13 cellular contexts compared by ENCODE assay signal in genomic region chr1:113875714-113876113, GRCh38. TPM values are rescaled to one million over a fixed set of nuclear protein-coding genes. Genes with fewer than 3 reads are reported as not detected.
A peak's percentile ranks its signal among the peaks of the same experiment; 100 is the strongest.
DNase-seq lines count a peak whose midpoint lies in the region; ATAC-seq and TF ChIP-seq lines count a peak whose summit lies in the region.
"Had no signal": no experiment of that assay in that cellular context is flagged by ENCODE, and none has a peak within 500 bp of the region (broad histone marks: within the 10 kb centered on the region; RNA-seq: fewer than 3 reads in every experiment).

No MANE protein-coding gene starts in this region.

- no peaks in the 10 kb centered on the region for H3K27me3 Mint-ChIP-seq in natural killer cell (ENCODE audit: low read depth in 2 of 2)

- H3K36me3 Mint-ChIP-seq in natural killer cell, result no peaks in the 10 kb centered on the region

- peak; percentile 21 for ATAC-seq in GM18520 (IDR thresholded peaks at IDR 0.05; ENCODE audit: unreplicated experiment)
- ATAC-seq in GM21423 (IDR thresholded peaks at IDR 0.05; ENCODE audit: unreplicated experiment), result peak; percentile 43
- ATAC-seq in HG03571 (IDR thresholded peaks at IDR 0.05; ENCODE audit: unreplicated experiment), result peak; percentile 45
- ATAC-seq in natural killer cell, result peak in 2 of 3 donors; percentile 9 to 22
- ATAC-seq: gastroesophageal sphincter had no signal

- no peak for TF ChIP-seq CTCF in natural killer cell (IDR thresholded peaks at IDR 0.05)

- DNase-seq in natural killer cell (no peak), head of caudate nucleus (no peak)
- DNase-seq in activated effector memory CD4-positive, alpha-beta T cell treated with Interleukin-2 at 50 U/mL for 16 hours, result no peak
- DNase-seq in stimulated activated naive CD4-positive, alpha-beta T cell treated with Interleukin-2 at 50 U/mL for 16 hours (lab: John Stamatoyannopoulos, UW), result no peak
- DNase-seq: activated CD4-positive, alpha-beta T cell treated with anti-CD3 and anti-CD28 coated beads, Interleukin-2, amount 50 U/mL, for 48 hours; DMS79; NCI-H1417; occipital lobe; stimulated activated CD4-positive, alpha-beta T cell treated with anti-CD3 and anti-CD28 coated beads, Interleukin-15, amount 100 ng/mL, for 24 hours had no signal

- no peaks in the 10 kb centered on the region for H3K9me3 Mint-ChIP-seq in natural killer cell

- H3K4me1 Mint-ChIP-seq in natural killer cell, result peaks cover 81 to 85% of the 10 kb centered on the region in 2 donors

- peak overlapping the region; percentile 87 to 95 for H3K27ac Mint-ChIP-seq in natural killer cell

- intact Hi-C loops in natural killer cell (cut with micrococcal nuclease), result no loop called here
- intact Hi-C loops in head of caudate nucleus (cut with DNase I), result no loop called here

- peak overlapping the region; percentile 74 for H3K4me3 Mint-ChIP-seq in natural killer cell

RNA-seq across cellular contexts. Expression of gene PTPN22, which starts 4.2 kb away (rescaled TPM):
- total RNA-seq in natural killer cell, result 100 to 1,000 TPM in 2 of 3 donors, 10 to 100 TPM in 1; 98.4 to 122 (median 104) TPM

RNA-seq across cellular contexts. Expression of gene BCL2L15, which starts 11.7 kb away (rescaled TPM):
- total RNA-seq in natural killer cell, result 1 to 10 TPM in 2 of 3 donors, under 1 TPM in 1; 0.88 to 2.1 (median 1.5) TPM

RNA-seq across cellular contexts. Expression of gene AP4B1, which starts 28.9 kb away (rescaled TPM):
- total RNA-seq in natural killer cell, result 10 to 100 TPM; 64.0 to 78.7 (median 77.6) TPM

RNA-seq across cellular contexts. Expression of gene DCLRE1B, which starts 29.4 kb away (rescaled TPM):
- 1 to 10 TPM; 5.5 to 6.8 (median 5.9) TPM for total RNA-seq in natural killer cell

RNA-seq across cellular contexts. Expression of gene HIPK1, which starts 53.4 kb away (rescaled TPM):
- total RNA-seq in natural killer cell, result 100 to 1,000 TPM; 238 to 283 (median 261) TPM
